Comparison of ENCODE assay signal across 5 cellular contexts in genomic region chr13:49593876-49594275, GRCh38. TPM values are rescaled to one million over a fixed set of nuclear protein-coding genes. Genes with fewer than 3 reads are reported as not detected.
"Had no signal": no experiment of that assay in that cellular context is flagged by ENCODE, and none has a peak within 500 bp of the region (broad histone marks: within the 10 kb centered on the region; RNA-seq: fewer than 3 reads in every experiment).

No MANE protein-coding gene starts in this region.

RNA-seq across cellular contexts. Expression of gene ARL11, which starts 34.4 kb away (rescaled TPM):
- total RNA-seq: PC-3, RPMI7951, SJCRH30, SK-MEL-5 had no signal
- polyA plus RNA-seq: SK-N-SH had no signal
